20 cellular contexts compared by ENCODE assay signal in the genomic region with DNA sequence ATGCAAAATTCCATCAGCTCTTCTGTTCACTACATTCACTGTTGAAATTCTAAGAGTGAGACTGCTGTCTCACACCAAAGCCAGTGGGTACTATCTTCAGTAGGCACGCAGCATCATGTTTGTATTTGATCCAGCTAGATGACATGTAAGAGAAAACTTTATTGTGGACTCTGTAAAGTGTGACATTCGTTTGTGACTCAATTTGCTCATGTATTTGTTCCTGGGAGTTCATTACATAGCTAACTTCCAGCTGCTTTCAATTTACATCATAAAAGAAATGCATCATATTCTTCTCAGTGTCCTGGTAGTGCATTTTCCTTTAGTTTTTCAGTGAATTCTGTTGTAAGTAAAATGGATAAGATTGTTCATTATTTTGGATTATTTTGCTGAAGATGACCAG. TPM values are rescaled to one million over a fixed set of nuclear protein-coding genes. Genes with fewer than 3 reads are reported as not detected.
DNase-seq lines count a peak whose midpoint lies in the region; ATAC-seq and TF ChIP-seq lines count a peak whose summit lies in the region.
"Had no signal": no experiment of that assay in that cellular context is flagged by ENCODE, and none has a peak within 500 bp of the region (broad histone marks: within the 10 kb centered on the region; RNA-seq: fewer than 3 reads in every experiment).

No MANE protein-coding gene starts in this region.

- no peaks in the 10 kb centered on the region for H3K36me3 ChIP-seq in SK-N-SH (replicated peaks in 1 of 2; ENCODE audit: control insufficient read depth in 1 of 2, insufficient read depth in 2 of 2, low read length in 1 of 2)
- H3K36me3 ChIP-seq: MG63, SJSA1 had no signal

- H3K27ac Mint-ChIP-seq in WTC11: peak overlapping the region; percentile 92
- H3K27ac Mint-ChIP-seq in activated CD4-positive, alpha-beta T cell treated with anti-CD3 and anti-CD28 coated beads, Interleukin-2, amount 10 ng/mL, durations not matched to agents 7 days and 5 days: no peak overlapping the region

- no peaks in the 10 kb centered on the region for H3K9me2 ChIP-seq in SK-N-SH

- H3K4me2 ChIP-seq in SK-N-SH: no peak overlapping the region
- H3K4me2 ChIP-seq: KMS-11 had no signal

- CTCF ChIA-PET in SK-N-SH (lab: Yijun Ruan, JAX) (interaction anchor here (1.1 to 1.8 kb wide), 2 partner anchors 14 to 53 kb away, joined by 3 read pairs; no protein-coding TSS in a partner anchor), WTC11 (lab: Charles Lee) (no interaction called here)
- CTCF ChIA-PET in activated CD4-positive, alpha-beta T cell treated with anti-CD3 and anti-CD28 coated beads, Interleukin-2, amount 10 ng/mL, durations not matched to agents 7 days and 5 days (lab: Charles Lee): no interaction called here

- peaks cover 10% of the 10 kb centered on the region for H3K36me3 Mint-ChIP-seq in WTC11
- H3K36me3 Mint-ChIP-seq in activated CD4-positive, alpha-beta T cell treated with anti-CD3 and anti-CD28 coated beads, Interleukin-2, amount 10 ng/mL, durations not matched to agents 7 days and 5 days (ENCODE audit: low read depth): no peaks in the 10 kb centered on the region

- H4K20me1 ChIP-seq in SK-N-SH (ENCODE audit: insufficient read depth): no peaks in the 10 kb centered on the region

- H3K4me1 ChIP-seq in SK-N-SH (ENCODE audit: control insufficient read depth in 1 of 2, insufficient read depth in 2 of 2, low read depth in 1 of 2, low read length in 1 of 2): no peaks in the 10 kb centered on the region; a peak in 2 of 4 replicates
- H3K4me1 ChIP-seq: SJSA1 had no signal

- H3K9me3 Mint-ChIP-seq in WTC11: peaks cover 3% of the 10 kb centered on the region; the same call in 1 of the 2 replicates
- no peaks in the 10 kb centered on the region for H3K9me3 Mint-ChIP-seq in activated CD4-positive, alpha-beta T cell treated with anti-CD3 and anti-CD28 coated beads, Interleukin-2, amount 10 ng/mL, durations not matched to agents 7 days and 5 days

- no peaks in the 10 kb centered on the region for H3K9me3 ChIP-seq in SK-N-SH
- H3K9me3 ChIP-seq: MG63, SJSA1 had no signal

- no peak for TF ChIP-seq EP300 in SK-N-SH (IDR thresholded peaks at IDR 0.05; ENCODE audit: borderline replicate concordance in 1 of 2, low read depth in 1 of 2, low read length in 1 of 2)

- no peak overlapping the region for H2AFZ ChIP-seq in SK-N-SH (ENCODE audit: low read depth)

- H3K9ac ChIP-seq in SK-N-SH: no peak overlapping the region
- H3K9ac ChIP-seq: KMS-11 had no signal

- no peak for TF ChIP-seq RAD21 in SK-N-SH (IDR thresholded peaks at IDR 0.05; ENCODE audit: low read length)

- WGBS in SK-N-SH (ENCODE audit: low lambda C conversion rate): 68% methylated on average over 2 of the region's 2 CpGs

- no peak overlapping the region for H3K27ac ChIP-seq in SK-N-SH (ENCODE audit: low read depth in 2 of 2, low read length in 1 of 2)
- H3K27ac ChIP-seq: 22Rv1, C4-2B, KMS-11, SJSA1 had no signal

- H3F3A ChIP-seq in SK-N-SH (replicated peaks; ENCODE audit: insufficient read depth): no peaks in the 10 kb centered on the region

- no peak for TF ChIP-seq CTCF in SK-N-SH (IDR thresholded peaks at IDR 0.05)
- TF ChIP-seq CTCF in WTC11 (IDR thresholded peaks at IDR 0.05): no peak

- peak overlapping the region; percentile 18 for H3K4me3 Mint-ChIP-seq in WTC11
- H3K4me3 Mint-ChIP-seq in activated CD4-positive, alpha-beta T cell treated with anti-CD3 and anti-CD28 coated beads, Interleukin-2, amount 10 ng/mL, durations not matched to agents 7 days and 5 days: no peak overlapping the region

- H3K27me3 Mint-ChIP-seq in WTC11 (ENCODE audit: low read depth): no peaks in the 10 kb centered on the region
- no peaks in the 10 kb centered on the region for H3K27me3 Mint-ChIP-seq in activated CD4-positive, alpha-beta T cell treated with anti-CD3 and anti-CD28 coated beads, Interleukin-2, amount 10 ng/mL, durations not matched to agents 7 days and 5 days

- no peak for DNase-seq in SK-N-SH
- DNase-seq in WTC11 (ENCODE audit: low spot score): no peak
- DNase-seq in fibroblast of peridontal ligament (ENCODE audit: extremely low read depth): peak; percentile 37
- DNase-seq in activated CD4-positive, alpha-beta T cell treated with anti-CD3 and anti-CD28 coated beads, Interleukin-2, amount 10 ng/mL, durations not matched to agents 7 days and 5 days: no peak
- DNase-seq in left cardiac atrium: no peak
- DNase-seq in NCI-H345 treated with DMSO at 0.1 percent for 48 hours (lab: John Stamatoyannopoulos, UW; ENCODE audit: unreplicated experiment): no peak
- DNase-seq: DMS153, MG63, NCI-H1092 treated with DMSO at 0.1 percent for 48 hours, NCI-H1694, NCI-H2107, NCI-H226, NCI-H748 treated with DMSO at 0.1 percent for 48 hours, PC-3 had no signal

- H3K4me1 Mint-ChIP-seq in WTC11: peaks cover 36% of the 10 kb centered on the region
- no peaks in the 10 kb centered on the region for H3K4me1 Mint-ChIP-seq in activated CD4-positive, alpha-beta T cell treated with anti-CD3 and anti-CD28 coated beads, Interleukin-2, amount 10 ng/mL, durations not matched to agents 7 days and 5 days

- H3K4me3 ChIP-seq in SK-N-SH (ENCODE audit: low read depth in 2 of 2, low read length in 1 of 2): no peak overlapping the region
- H3K4me3 ChIP-seq: MG63, SJSA1 had no signal

- no peaks in the 10 kb centered on the region for H3K79me2 ChIP-seq in SK-N-SH (ENCODE audit: insufficient read depth)

- intact Hi-C loops in left cardiac atrium (cut with DNase I): no loop called here

- H3K27me3 ChIP-seq in SK-N-SH (ENCODE audit: insufficient read depth): no peaks in the 10 kb centered on the region
- H3K27me3 ChIP-seq: MG63, SJSA1 had no signal

- POLR2A ChIA-PET in SK-N-SH (lab: Yijun Ruan, JAX): no interaction called here
- POLR2A ChIA-PET in WTC11 (lab: Charles Lee): no interaction called here
- POLR2A ChIA-PET in activated CD4-positive, alpha-beta T cell treated with anti-CD3 and anti-CD28 coated beads, Interleukin-2, amount 10 ng/mL, durations not matched to agents 7 days and 5 days (lab: Charles Lee): no interaction called here

- ATAC-seq in SK-N-SH treated with all-trans-retinoic acid at 6 μM for 48 hours (peak; percentile 26; the same call in 2 of the 3 replicates), WTC11 (peak; percentile 47; the same call in 1 of the 2 replicates), GM21717 (IDR thresholded peaks at IDR 0.05; ENCODE audit: unreplicated experiment) (no peak), left cardiac atrium (no peak)

TF ChIP-seq in SK-N-SH treated with all-trans-retinoic acid at 6 μM for 48 hours, 23 proteins besides CTCF, POLR2A, EP300 and RAD21 (continues in another document):
- TF ChIP-seq SNAI2 (CRISPR knock-in tag; IDR thresholded peaks at IDR 0.05) (no peak), ZNF565 (CRISPR knock-in tag; conservative IDR thresholded peaks at IDR 0.05; ENCODE audit: low read depth) (no peak), ZFP30 (CRISPR knock-in tag; IDR thresholded peaks at IDR 0.05) (no peak), ISL1 (CRISPR knock-in tag; IDR thresholded peaks at IDR 0.05) (no peak)

TF ChIP-seq in SK-N-SH, 30 proteins besides CTCF, POLR2A, EP300 and RAD21:
- TF ChIP-seq FOXM1 (IDR thresholded peaks at IDR 0.05; ENCODE audit: low read depth) (no peak), RXRA (IDR thresholded peaks at IDR 0.05; ENCODE audit: borderline replicate concordance, low read depth) (no peak)
- TF ChIP-seq, protein P1, sequence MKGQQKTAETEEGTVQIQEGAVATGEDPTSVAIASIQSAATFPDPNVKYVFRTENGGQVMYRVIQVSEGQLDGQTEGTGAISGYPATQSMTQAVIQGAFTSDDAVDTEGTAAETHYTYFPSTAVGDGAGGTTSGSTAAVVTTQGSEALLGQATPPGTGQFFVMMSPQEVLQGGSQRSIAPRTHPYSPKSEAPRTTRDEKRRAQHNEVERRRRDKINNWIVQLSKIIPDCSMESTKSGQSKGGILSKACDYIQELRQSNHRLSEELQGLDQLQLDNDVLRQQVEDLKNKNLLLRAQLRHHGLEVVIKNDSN (IDR thresholded peaks at IDR 0.05; ENCODE audit: borderline replicate concordance, low read depth): no peak

TF ChIP-seq in WTC11, 78 proteins besides CTCF, POLR2A, EP300 and RAD21 (continues in another document):
- TF ChIP-seq TEAD4 (CRISPR knock-in tag; IDR thresholded peaks at IDR 0.05) (no peak), ESRRA (CRISPR knock-in tag; IDR thresholded peaks at IDR 0.05; ENCODE audit: borderline replicate concordance) (no peak), RELA (CRISPR knock-in tag; IDR thresholded peaks at IDR 0.05; ENCODE audit: borderline replicate concordance) (no peak)
- TF ChIP-seq, protein P2, sequence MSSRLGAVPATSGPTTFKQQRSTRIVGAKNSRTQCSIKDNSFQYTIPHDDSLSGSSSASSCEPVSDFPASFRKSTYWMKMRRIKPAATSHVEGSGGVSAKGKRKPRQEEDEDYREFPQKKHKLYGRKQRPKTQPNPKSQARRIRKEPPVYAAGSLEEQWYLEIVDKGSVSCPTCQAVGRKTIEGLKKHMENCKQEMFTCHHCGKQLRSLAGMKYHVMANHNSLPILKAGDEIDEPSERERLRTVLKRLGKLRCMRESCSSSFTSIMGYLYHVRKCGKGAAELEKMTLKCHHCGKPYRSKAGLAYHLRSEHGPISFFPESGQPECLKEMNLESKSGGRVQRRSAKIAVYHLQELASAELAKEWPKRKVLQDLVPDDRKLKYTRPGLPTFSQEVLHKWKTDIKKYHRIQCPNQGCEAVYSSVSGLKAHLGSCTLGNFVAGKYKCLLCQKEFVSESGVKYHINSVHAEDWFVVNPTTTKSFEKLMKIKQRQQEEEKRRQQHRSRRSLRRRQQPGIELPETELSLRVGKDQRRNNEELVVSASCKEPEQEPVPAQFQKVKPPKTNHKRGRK (CRISPR knock-in tag; IDR thresholded peaks at IDR 0.05; ENCODE audit: borderline replicate concordance): no peak

RNA-seq across cellular contexts. Expression of a gene that starts 31.4 kb away (rescaled TPM):
- polyA plus RNA-seq in SK-N-SH (2012; rRNA removed): 3.9 and 4.2 TPM in 2 replicates
- 3.9 and 4.1 TPM in 2 replicates for polyA plus RNA-seq in SK-N-SH (2012; cell fraction: cytosol; rRNA removed)
- 2.1 and 5.5 TPM in 2 replicates for polyA plus RNA-seq in SK-N-SH (2012; cell fraction: nucleus; rRNA removed)
- total RNA-seq in WTC11 (2021) (20.8 to 27.8 TPM (median 23.9 TPM) in 3 replicates), left cardiac atrium (1 to 10 TPM; 1.3 to 1.5 TPM)
- 1 to 10 TPM; 2.0 to 2.9 TPM for total RNA-seq in activated CD4-positive, alpha-beta T cell treated with anti-CD3 and anti-CD28 coated beads, Interleukin-2, amount 10 ng/mL, durations not matched to agents 7 days and 5 days

Comparison
In these comparisons a context has a peak if more than half of its experiments do, and no peak if none do; other contexts are left out.
1. ATAC-seq: peak in SK-N-SH treated with all-trans-retinoic acid at 6 μM for 48 hours (single experiment) and WTC11 (single experiment); none in GM21717 (single experiment) and left cardiac atrium (0 of 2).